29 cellular contexts compared by ENCODE assay signal in genomic region chr15:35852818-35853624, GRCh38.
"Had no signal": no experiment of that assay in that cellular context is flagged by ENCODE, and none has a peak within 500 bp of the region (broad histone marks: within the 10 kb centered on the region; RNA-seq: fewer than 3 reads in every experiment).

No MANE protein-coding gene starts in this region.

- H3K4me3 Mint-ChIP-seq: activated naive CD4-positive, alpha-beta T cell treated with anti-CD3 and anti-CD28 coated beads for 36 hours; activated naive CD8-positive, alpha-beta T cell treated with anti-CD3 and anti-CD28 coated beads for 36 hours; activated T-helper 1 cell treated with anti-CD3 and anti-CD28 coated beads, Interleukin-12 subunit alpha, Interleukin-12 subunit beta, Interleukin-2, Interleukin-4 antibody, amounts not matched to agents 30 ng/mL and 10 ng/mL and 1 ng/mL, durations not matched to agents 14 hours and 24 hours and 36 hours; mesothelial cell of epicardium; naive B cell; stimulated activated naive B cell treated with anti-CD40 and anti-IgM and Interleukin-4, amounts not matched to agents 10 μg/mL and 1 μg/mL and 100 μg/mL, for 72 hours; T-helper 2 cell treated with Interferon-gamma antibody and Interleukin-4, amounts not matched to agents 5 μg/mL and 100 μg/mL, for 36 hours had no signal

- H3K27ac Mint-ChIP-seq: activated naive CD4-positive, alpha-beta T cell treated with anti-CD3 and anti-CD28 coated beads for 36 hours; activated naive CD8-positive, alpha-beta T cell treated with anti-CD3 and anti-CD28 coated beads for 36 hours; activated T-helper 1 cell treated with anti-CD3 and anti-CD28 coated beads, Interleukin-12 subunit alpha, Interleukin-12 subunit beta, Interleukin-2, Interleukin-4 antibody, amounts not matched to agents 30 ng/mL and 10 ng/mL and 1 ng/mL, durations not matched to agents 14 hours and 24 hours and 36 hours; mesothelial cell of epicardium; naive B cell; stimulated activated naive B cell treated with anti-CD40 and anti-IgM and Interleukin-4, amounts not matched to agents 10 μg/mL and 1 μg/mL and 100 μg/mL, for 72 hours; T-helper 2 cell treated with Interferon-gamma antibody and Interleukin-4, amounts not matched to agents 5 μg/mL and 100 μg/mL, for 36 hours had no signal

- H3K4me1 Mint-ChIP-seq: activated naive CD8-positive, alpha-beta T cell treated with anti-CD3 and anti-CD28 coated beads for 36 hours; naive B cell; stimulated activated naive B cell treated with anti-CD40 and anti-IgM and Interleukin-4, amounts not matched to agents 10 μg/mL and 1 μg/mL and 100 μg/mL, for 72 hours had no signal

- ATAC-seq: body of pancreas; left colon; sciatic nerve; stimulated activated naive B cell treated with anti-CD40 and anti-IgM and Interleukin-4, amounts not matched to agents 10 μg/mL and 1 μg/mL and 100 μg/mL, for 72 hours; upper lobe of right lung had no signal

- H3K27me3 Mint-ChIP-seq: activated naive CD8-positive, alpha-beta T cell treated with anti-CD3 and anti-CD28 coated beads for 36 hours; naive B cell; stimulated activated naive B cell treated with anti-CD40 and anti-IgM and Interleukin-4, amounts not matched to agents 10 μg/mL and 1 μg/mL and 100 μg/mL, for 72 hours had no signal

- H3K9me3 Mint-ChIP-seq: activated naive CD4-positive, alpha-beta T cell treated with anti-CD3 and anti-CD28 coated beads for 36 hours; activated naive CD8-positive, alpha-beta T cell treated with anti-CD3 and anti-CD28 coated beads for 36 hours; activated T-helper 1 cell treated with anti-CD3 and anti-CD28 coated beads, Interleukin-12 subunit alpha, Interleukin-12 subunit beta, Interleukin-2, Interleukin-4 antibody, amounts not matched to agents 30 ng/mL and 10 ng/mL and 1 ng/mL, durations not matched to agents 14 hours and 24 hours and 36 hours; mesothelial cell of epicardium; T-helper 2 cell treated with Interferon-gamma antibody and Interleukin-4, amounts not matched to agents 5 μg/mL and 100 μg/mL, for 36 hours had no signal

- H3K36me3 Mint-ChIP-seq: activated naive CD8-positive, alpha-beta T cell treated with anti-CD3 and anti-CD28 coated beads for 36 hours; mesothelial cell of epicardium; naive B cell; stimulated activated naive B cell treated with anti-CD40 and anti-IgM and Interleukin-4, amounts not matched to agents 10 μg/mL and 1 μg/mL and 100 μg/mL, for 72 hours had no signal

- DNase-seq: activated CD4-positive, alpha-beta T cell treated with anti-CD3 and anti-CD28 coated beads for 48 hours; activated CD4-positive, alpha-beta T cell treated with anti-CD3 and anti-CD28 coated beads, Interleukin-2, amount 50 U/mL, for 48 hours; activated CD8-positive, alpha-beta memory T cell treated with anti-CD3 and anti-CD28 coated beads for 24 hours; activated effector memory CD4-positive, alpha-beta T cell treated with anti-CD3 and anti-CD28 coated beads, Interleukin-2, amount 50 U/mL, for 16 hours; activated naive CD4-positive, alpha-beta T cell treated with anti-CD3 and anti-CD28 coated beads for 36 hours; activated naive CD8-positive, alpha-beta T cell treated with anti-CD3 and anti-CD28 coated beads for 36 hours; activated T-cell treated with anti-CD3 and anti-CD28 coated beads, Interleukin-2, amount 50 U/mL, for 1 hour; adrenal gland; aorta; body of pancreas; dermis blood vessel endothelial cell; effector CD4-positive, alpha-beta T cell; head of caudate nucleus; hippocampal formation; kidney; left colon; mammary epithelial cell; naive B cell; ovary; retina; stimulated activated CD4-positive, alpha-beta T cell treated with anti-CD3 and anti-CD28 coated beads, Interleukin-4, amount 100 ng/mL, for 24 hours; stimulated activated naive B cell treated with anti-CD40 and anti-IgM and Interleukin-4, amounts not matched to agents 10 μg/mL and 1 μg/mL and 100 μg/mL, for 72 hours; stomach; thyroid gland; upper lobe of right lung had no signal
